1 cellular context compared by ENCODE assay signal in the genomic region with DNA sequence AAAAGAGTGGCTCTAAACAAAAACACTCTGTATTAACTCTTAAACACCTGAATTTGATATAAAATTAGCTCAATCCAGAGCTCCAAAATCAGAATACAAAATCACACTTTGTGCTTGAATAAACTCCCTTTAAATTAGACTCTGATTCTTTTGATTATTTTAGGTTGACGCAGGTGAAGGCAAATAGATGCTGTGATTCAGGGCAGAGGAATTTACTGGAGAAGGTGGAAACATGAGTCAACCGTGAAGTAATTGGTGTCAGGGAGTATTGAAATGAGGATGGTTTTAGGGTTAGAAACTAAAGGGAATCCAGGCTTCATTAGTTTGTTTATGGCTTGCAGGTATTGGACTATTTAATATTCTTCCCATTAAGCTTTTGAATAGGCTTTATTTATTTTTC.
TF ChIP-seq lines count a peak whose summit lies in the region.

No MANE protein-coding gene starts in this region.

TF ChIP-seq in HCT116, 20 proteins besides CTCF, POLR2A, EP300 and RAD21:
- no peak for TF ChIP-seq EZH2 (IDR thresholded peaks at IDR 0.05)
- TF ChIP-seq, protein P1, sequence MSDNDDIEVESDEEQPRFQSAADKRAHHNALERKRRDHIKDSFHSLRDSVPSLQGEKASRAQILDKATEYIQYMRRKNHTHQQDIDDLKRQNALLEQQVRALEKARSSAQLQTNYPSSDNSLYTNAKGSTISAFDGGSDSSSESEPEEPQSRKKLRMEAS (IDR thresholded peaks at IDR 0.05), result peak; percentile 20; the same call in 1 of the 2 replicates
- TF ChIP-seq, protein P2, sequence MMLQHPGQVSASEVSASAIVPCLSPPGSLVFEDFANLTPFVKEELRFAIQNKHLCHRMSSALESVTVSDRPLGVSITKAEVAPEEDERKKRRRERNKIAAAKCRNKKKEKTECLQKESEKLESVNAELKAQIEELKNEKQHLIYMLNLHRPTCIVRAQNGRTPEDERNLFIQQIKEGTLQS (IDR thresholded peaks at IDR 0.05), result peak; percentile 14; the same call in 1 of the 2 replicates
- no peak for TF ChIP-seq TCF7L2 (IDR thresholded peaks at IDR 0.05; ENCODE audit: borderline replicate concordance, extremely low read depth, insufficient read depth, insufficient read length)
- no peak for TF ChIP-seq ELF1 (IDR thresholded peaks at IDR 0.05; ENCODE audit: borderline replicate concordance, low read depth)
- peak; percentile 69; the same call in 1 of the 2 replicates for TF ChIP-seq CEBPB (IDR thresholded peaks at IDR 0.05; ENCODE audit: low read depth)
- TF ChIP-seq SIN3A (IDR thresholded peaks at IDR 0.05; ENCODE audit: low read depth), result peak; percentile 45; the same call in 1 of the 2 replicates
- TF ChIP-seq JUND (IDR thresholded peaks at IDR 0.05), result peak; percentile 85
- TF ChIP-seq FOSL1 (IDR thresholded peaks at IDR 0.05; ENCODE audit: low read depth), result peak; percentile 91
- peak; percentile 82 for TF ChIP-seq SP1 (IDR thresholded peaks at IDR 0.05; ENCODE audit: low read depth)
- TF ChIP-seq, protein P3, sequence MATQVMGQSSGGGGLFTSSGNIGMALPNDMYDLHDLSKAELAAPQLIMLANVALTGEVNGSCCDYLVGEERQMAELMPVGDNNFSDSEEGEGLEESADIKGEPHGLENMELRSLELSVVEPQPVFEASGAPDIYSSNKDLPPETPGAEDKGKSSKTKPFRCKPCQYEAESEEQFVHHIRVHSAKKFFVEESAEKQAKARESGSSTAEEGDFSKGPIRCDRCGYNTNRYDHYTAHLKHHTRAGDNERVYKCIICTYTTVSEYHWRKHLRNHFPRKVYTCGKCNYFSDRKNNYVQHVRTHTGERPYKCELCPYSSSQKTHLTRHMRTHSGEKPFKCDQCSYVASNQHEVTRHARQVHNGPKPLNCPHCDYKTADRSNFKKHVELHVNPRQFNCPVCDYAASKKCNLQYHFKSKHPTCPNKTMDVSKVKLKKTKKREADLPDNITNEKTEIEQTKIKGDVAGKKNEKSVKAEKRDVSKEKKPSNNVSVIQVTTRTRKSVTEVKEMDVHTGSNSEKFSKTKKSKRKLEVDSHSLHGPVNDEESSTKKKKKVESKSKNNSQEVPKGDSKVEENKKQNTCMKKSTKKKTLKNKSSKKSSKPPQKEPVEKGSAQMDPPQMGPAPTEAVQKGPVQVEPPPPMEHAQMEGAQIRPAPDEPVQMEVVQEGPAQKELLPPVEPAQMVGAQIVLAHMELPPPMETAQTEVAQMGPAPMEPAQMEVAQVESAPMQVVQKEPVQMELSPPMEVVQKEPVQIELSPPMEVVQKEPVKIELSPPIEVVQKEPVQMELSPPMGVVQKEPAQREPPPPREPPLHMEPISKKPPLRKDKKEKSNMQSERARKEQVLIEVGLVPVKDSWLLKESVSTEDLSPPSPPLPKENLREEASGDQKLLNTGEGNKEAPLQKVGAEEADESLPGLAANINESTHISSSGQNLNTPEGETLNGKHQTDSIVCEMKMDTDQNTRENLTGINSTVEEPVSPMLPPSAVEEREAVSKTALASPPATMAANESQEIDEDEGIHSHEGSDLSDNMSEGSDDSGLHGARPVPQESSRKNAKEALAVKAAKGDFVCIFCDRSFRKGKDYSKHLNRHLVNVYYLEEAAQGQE (IDR thresholded peaks at IDR 0.05; ENCODE audit: low read depth), result no peak
- no peak; the same call in 1 of the 2 replicates for TF ChIP-seq POLR2AphosphoS5 (IDR thresholded peaks at IDR 0.05; ENCODE audit: low read depth, low read length)
- TF ChIP-seq CBX3 (IDR thresholded peaks at IDR 0.05; ENCODE audit: low read depth), result peak; percentile 63; the same call in 1 of the 2 replicates
- no peak for TF ChIP-seq SRF (IDR thresholded peaks at IDR 0.05; ENCODE audit: low read depth)
- TF ChIP-seq, protein P4, sequence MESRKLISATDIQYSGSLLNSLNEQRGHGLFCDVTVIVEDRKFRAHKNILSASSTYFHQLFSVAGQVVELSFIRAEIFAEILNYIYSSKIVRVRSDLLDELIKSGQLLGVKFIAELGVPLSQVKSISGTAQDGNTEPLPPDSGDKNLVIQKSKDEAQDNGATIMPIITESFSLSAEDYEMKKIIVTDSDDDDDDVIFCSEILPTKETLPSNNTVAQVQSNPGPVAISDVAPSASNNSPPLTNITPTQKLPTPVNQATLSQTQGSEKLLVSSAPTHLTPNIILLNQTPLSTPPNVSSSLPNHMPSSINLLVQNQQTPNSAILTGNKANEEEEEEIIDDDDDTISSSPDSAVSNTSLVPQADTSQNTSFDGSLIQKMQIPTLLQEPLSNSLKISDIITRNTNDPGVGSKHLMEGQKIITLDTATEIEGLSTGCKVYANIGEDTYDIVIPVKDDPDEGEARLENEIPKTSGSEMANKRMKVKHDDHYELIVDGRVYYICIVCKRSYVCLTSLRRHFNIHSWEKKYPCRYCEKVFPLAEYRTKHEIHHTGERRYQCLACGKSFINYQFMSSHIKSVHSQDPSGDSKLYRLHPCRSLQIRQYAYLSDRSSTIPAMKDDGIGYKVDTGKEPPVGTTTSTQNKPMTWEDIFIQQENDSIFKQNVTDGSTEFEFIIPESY (IDR thresholded peaks at IDR 0.05; ENCODE audit: extremely low read depth, insufficient replicate concordance, low read length), result no peak
- TF ChIP-seq ZFX (IDR thresholded peaks at IDR 0.05), result no peak
- no peak for TF ChIP-seq ZNF274 (IDR thresholded peaks at IDR 0.05; ENCODE audit: low read depth, low read length)
- no peak for TF ChIP-seq EZH2phosphoT487 (IDR thresholded peaks at IDR 0.05; ENCODE audit: borderline replicate concordance)
- no peak for TF ChIP-seq EGR1 (IDR thresholded peaks at IDR 0.05; ENCODE audit: low read depth)
- TF ChIP-seq YY1 (IDR thresholded peaks at IDR 0.05; ENCODE audit: extremely low read depth, insufficient replicate concordance, low read depth, low read length), result no peak
